ENCODE assay signal across 20 cellular contexts in genomic region chr22:17911887-17912286, GRCh38.
A peak's percentile ranks its signal among the peaks of the same experiment; 100 is the strongest.
DNase-seq lines count a peak whose midpoint lies in the region; ATAC-seq, FAIRE-seq and TF ChIP-seq lines count a peak whose summit lies in the region.
"Had no signal": no experiment of that assay in that cellular context is flagged by ENCODE, and none has a peak within 500 bp of the region (broad histone marks: within the 10 kb centered on the region; RNA-seq: fewer than 3 reads in every experiment).

No MANE protein-coding gene starts in this region.

- H3K79me2 ChIP-seq in astrocyte (ENCODE audit: insufficient read depth, low read length) (peaks cover 85% of the 10 kb centered on the region), PC-9 (ENCODE audit: low read depth) (peaks cover 4% of the 10 kb centered on the region; the same call in 1 of the 2 replicates)

- no peak overlapping the region for H3K4me3 ChIP-seq in BLaER1 treated with 17β-estradiol and CSF1 and Interleukin-3, amounts not matched to agents 10 nM and 100 nM
- H3K4me3 ChIP-seq in astrocyte (ENCODE audit: insufficient read depth, low read depth, low read length) (no peak overlapping the region), PC-9 (no peak overlapping the region)
- H3K4me3 ChIP-seq: ovary had no signal

- DNase-seq in astrocyte (ENCODE audit: low read depth), result no peak
- no peak for DNase-seq in mesothelial cell of epicardium (ENCODE audit: low spot score in 2 of 2, unreplicated experiment in 2 of 2)
- DNase-seq in stimulated activated naive B cell treated with anti-CD40 and anti-IgM and Interleukin-4, amounts not matched to agents 10 μg/mL and 1 μg/mL and 100 μg/mL, for 72 hours, result no peak
- no peak for DNase-seq in NCI-H2196 (lab: John Stamatoyannopoulos, UW; ENCODE audit: unreplicated experiment)
- DNase-seq in PC-9, result no peak
- DNase-seq: activated CD4-positive, alpha-beta memory T cell treated with anti-CD3 and anti-CD28 coated beads, Interleukin-2, amount 10 ng/mL, durations not matched to agents 7 days and 5 days; AML-193; cortex of kidney; KBM-7; kidney; NCI-H1092 treated with DMSO at 0.1 percent for 48 hours; NCI-H2171; ovary; stimulated activated naive CD4-positive, alpha-beta T cell treated with Interleukin-2 at 50 U/mL for 16 hours; T-helper 1 cell had no signal

- no peaks in the 10 kb centered on the region for H3K9me3 Mint-ChIP-seq in astrocyte (ENCODE audit: unreplicated experiment)
- H3K9me3 Mint-ChIP-seq in mesothelial cell of epicardium, result no peaks in the 10 kb centered on the region
- H3K9me3 Mint-ChIP-seq in stimulated activated naive B cell treated with anti-CD40 and anti-IgM and Interleukin-4, amounts not matched to agents 10 μg/mL and 1 μg/mL and 100 μg/mL, for 72 hours, result peaks cover 0 to 2% of the 10 kb centered on the region in 2 donors
- H3K9me3 Mint-ChIP-seq: activated CD4-positive, alpha-beta memory T cell treated with anti-CD3 and anti-CD28 coated beads, Interleukin-2, amount 10 ng/mL, durations not matched to agents 7 days and 5 days; activated T-helper 1 cell treated with anti-CD3 and anti-CD28 coated beads, Interleukin-12 subunit alpha, Interleukin-12 subunit beta, Interleukin-2, Interleukin-4 antibody, amounts not matched to agents 30 ng/mL and 10 ng/mL and 1 ng/mL, durations not matched to agents 14 hours and 24 hours and 36 hours had no signal

- peaks cover 42% of the 10 kb centered on the region for H3K4me1 Mint-ChIP-seq in astrocyte (ENCODE audit: low read depth, unreplicated experiment)
- peaks cover 44% of the 10 kb centered on the region for H3K4me1 Mint-ChIP-seq in mesothelial cell of epicardium
- H3K4me1 Mint-ChIP-seq in stimulated activated naive B cell treated with anti-CD40 and anti-IgM and Interleukin-4, amounts not matched to agents 10 μg/mL and 1 μg/mL and 100 μg/mL, for 72 hours, result peaks cover 28 to 62% of the 10 kb centered on the region in 2 donors
- H3K4me1 Mint-ChIP-seq: activated CD4-positive, alpha-beta memory T cell treated with anti-CD3 and anti-CD28 coated beads, Interleukin-2, amount 10 ng/mL, durations not matched to agents 7 days and 5 days had no signal

- no peak for TF ChIP-seq CTCF in astrocyte (IDR thresholded peaks at IDR 0.05; ENCODE audit: insufficient read depth, low read depth, low read length)
- TF ChIP-seq CTCF in mesothelial cell of epicardium (IDR thresholded peaks at IDR 0.05; ENCODE audit: unreplicated experiment), result no peak
- no peak for TF ChIP-seq CTCF in PC-9 (conservative IDR thresholded peaks at IDR 0.05)

- peaks cover 0 to 18% (median 5%) of the 10 kb centered on the region in 11 experiments; a peak in 12 of 22 replicates for H3K36me3 ChIP-seq in BLaER1 treated with 17β-estradiol and CSF1 and Interleukin-3, amounts not matched to agents 10 nM and 100 nM
- H3K36me3 ChIP-seq in astrocyte (ENCODE audit: insufficient read depth, low read length) (no peaks in the 10 kb centered on the region), PC-9 (ENCODE audit: low read depth) (no peaks in the 10 kb centered on the region)
- H3K36me3 ChIP-seq: ovary had no signal

- no peaks in the 10 kb centered on the region for H3K27me3 ChIP-seq in BLaER1 treated with 17β-estradiol and CSF1 and Interleukin-3, amounts not matched to agents 10 nM and 100 nM
- H3K27me3 ChIP-seq in astrocyte (ENCODE audit: insufficient read depth, low read length) (no peaks in the 10 kb centered on the region), PC-9 (ENCODE audit: insufficient read depth, low read depth) (no peaks in the 10 kb centered on the region)
- H3K27me3 ChIP-seq: ovary had no signal

- no peak for FAIRE-seq in astrocyte (lab: Jason Lieb, UNC)
- FAIRE-seq: kidney had no signal

- peak overlapping the region; percentile 45 to 74 (median 66); a peak in 16 of 22 replicates for H3K4me2 ChIP-seq in BLaER1 treated with 17β-estradiol and CSF1 and Interleukin-3, amounts not matched to agents 10 nM and 100 nM
- no peak overlapping the region for H3K4me2 ChIP-seq in astrocyte (ENCODE audit: low read length)
- no peak overlapping the region for H3K4me2 ChIP-seq in PC-9

- no peak overlapping the region for H3K27ac ChIP-seq in BLaER1 treated with 17β-estradiol and CSF1 and Interleukin-3, amounts not matched to agents 10 nM and 100 nM
- H3K27ac ChIP-seq in astrocyte (ENCODE audit: low read depth, low read length) (no peak overlapping the region), PC-9 (no peak overlapping the region)
- H3K27ac ChIP-seq: HL-60 had no signal

- H3K27me3 Mint-ChIP-seq in astrocyte (ENCODE audit: low read depth, unreplicated experiment), result no peaks in the 10 kb centered on the region
- H3K27me3 Mint-ChIP-seq in mesothelial cell of epicardium (ENCODE audit: low read depth), result no peaks in the 10 kb centered on the region
- no peaks in the 10 kb centered on the region for H3K27me3 Mint-ChIP-seq in stimulated activated naive B cell treated with anti-CD40 and anti-IgM and Interleukin-4, amounts not matched to agents 10 μg/mL and 1 μg/mL and 100 μg/mL, for 72 hours
- H3K27me3 Mint-ChIP-seq: activated CD4-positive, alpha-beta memory T cell treated with anti-CD3 and anti-CD28 coated beads, Interleukin-2, amount 10 ng/mL, durations not matched to agents 7 days and 5 days had no signal

- POLR2A ChIA-PET in PC-9 (lab: Charles Lee; ENCODE audit: unreplicated experiment), result interaction anchor here (0.7 kb wide), 1 partner anchor 324 kb away, joined by 13 read pairs; no protein-coding TSS in a partner anchor

- BruUV-seq in PC-9 (replicated peaks; lab: Mats Ljungman, UMichigan), result no TSS peak

- H3K9me3 ChIP-seq in BLaER1 treated with 17β-estradiol and CSF1 and Interleukin-3, amounts not matched to agents 10 nM and 100 nM (replicated peaks in 1 of 11), result peaks cover 0 to 6% (median 0%) of the 10 kb centered on the region in 11 experiments; a peak in 1 of 22 replicates
- H3K9me3 ChIP-seq in astrocyte (ENCODE audit: insufficient read depth, low read depth, low read length), result no peaks in the 10 kb centered on the region
- H3K9me3 ChIP-seq in PC-9 (ENCODE audit: insufficient read depth, low read depth), result no peaks in the 10 kb centered on the region
- H3K9me3 ChIP-seq: ovary had no signal

- H3K9me2 ChIP-seq in PC-9 (ENCODE audit: insufficient read depth), result no peaks in the 10 kb centered on the region

- H3F3A ChIP-seq in PC-9 (ENCODE audit: insufficient read depth, low read depth), result no peaks in the 10 kb centered on the region

- peaks cover 15 to 27% (median 20%) of the 10 kb centered on the region in 10 experiments for H3K4me1 ChIP-seq in BLaER1 treated with 17β-estradiol and CSF1 and Interleukin-3, amounts not matched to agents 10 nM and 100 nM
- H3K4me1 ChIP-seq in astrocyte (ENCODE audit: insufficient read depth, low read length) (peaks cover 26% of the 10 kb centered on the region), PC-9 (replicated peaks; ENCODE audit: insufficient read depth) (no peaks in the 10 kb centered on the region)

- H2AFZ ChIP-seq in astrocyte (ENCODE audit: low read depth, low read length) (no peak overlapping the region), PC-9 (no peak overlapping the region)

- intact Hi-C loops in PC-9 (cut with micrococcal nuclease; ENCODE audit: unreplicated experiment), result loop anchor here (10.0 kb wide), 1 partner anchor 53 kb away; no protein-coding TSS in a partner anchor

- no peak overlapping the region for H3K9ac ChIP-seq in BLaER1 treated with 17β-estradiol and CSF1 and Interleukin-3, amounts not matched to agents 10 nM and 100 nM
- H3K9ac ChIP-seq in astrocyte (ENCODE audit: low read length), result no peak overlapping the region

- H3K27ac Mint-ChIP-seq in astrocyte (ENCODE audit: unreplicated experiment), result peak overlapping the region; percentile 96
- H3K27ac Mint-ChIP-seq in mesothelial cell of epicardium, result peak overlapping the region; percentile 21
- H3K27ac Mint-ChIP-seq in stimulated activated naive B cell treated with anti-CD40 and anti-IgM and Interleukin-4, amounts not matched to agents 10 μg/mL and 1 μg/mL and 100 μg/mL, for 72 hours, result peak overlapping the region; percentile 72
- H3K27ac Mint-ChIP-seq: activated CD4-positive, alpha-beta memory T cell treated with anti-CD3 and anti-CD28 coated beads, Interleukin-2, amount 10 ng/mL, durations not matched to agents 7 days and 5 days; activated T-helper 1 cell treated with anti-CD3 and anti-CD28 coated beads, Interleukin-12 subunit alpha, Interleukin-12 subunit beta, Interleukin-2, Interleukin-4 antibody, amounts not matched to agents 30 ng/mL and 10 ng/mL and 1 ng/mL, durations not matched to agents 14 hours and 24 hours and 36 hours had no signal

- peaks cover 0 to 96% (median 65%) of the 10 kb centered on the region in 11 experiments; a peak in 18 of 22 replicates for H4K20me1 ChIP-seq in BLaER1 treated with 17β-estradiol and CSF1 and Interleukin-3, amounts not matched to agents 10 nM and 100 nM
- H4K20me1 ChIP-seq in astrocyte (ENCODE audit: insufficient read depth, low read length) (peaks cover 89% of the 10 kb centered on the region), PC-9 (ENCODE audit: insufficient read depth) (no peaks in the 10 kb centered on the region; the same call in 1 of the 2 replicates)

- no peak overlapping the region for H3K4me3 Mint-ChIP-seq in astrocyte (ENCODE audit: unreplicated experiment)
- H3K4me3 Mint-ChIP-seq in mesothelial cell of epicardium, result no peak overlapping the region
- no peak overlapping the region for H3K4me3 Mint-ChIP-seq in stimulated activated naive B cell treated with anti-CD40 and anti-IgM and Interleukin-4, amounts not matched to agents 10 μg/mL and 1 μg/mL and 100 μg/mL, for 72 hours
- H3K4me3 Mint-ChIP-seq: activated CD4-positive, alpha-beta memory T cell treated with anti-CD3 and anti-CD28 coated beads, Interleukin-2, amount 10 ng/mL, durations not matched to agents 7 days and 5 days; activated T-helper 1 cell treated with anti-CD3 and anti-CD28 coated beads, Interleukin-12 subunit alpha, Interleukin-12 subunit beta, Interleukin-2, Interleukin-4 antibody, amounts not matched to agents 30 ng/mL and 10 ng/mL and 1 ng/mL, durations not matched to agents 14 hours and 24 hours and 36 hours had no signal

- CTCF ChIA-PET in PC-9 (lab: Charles Lee), result no interaction called here

- H3K36me3 Mint-ChIP-seq in astrocyte (ENCODE audit: low read depth, unreplicated experiment) (peaks cover 10% of the 10 kb centered on the region), mesothelial cell of epicardium (peaks cover 2% of the 10 kb centered on the region)
- peaks cover 12 to 19% of the 10 kb centered on the region in 2 donors for H3K36me3 Mint-ChIP-seq in stimulated activated naive B cell treated with anti-CD40 and anti-IgM and Interleukin-4, amounts not matched to agents 10 μg/mL and 1 μg/mL and 100 μg/mL, for 72 hours

- no peak for ATAC-seq in stimulated activated naive B cell treated with anti-CD40 and anti-IgM and Interleukin-4, amounts not matched to agents 10 μg/mL and 1 μg/mL and 100 μg/mL, for 72 hours (replicated peaks)
- ATAC-seq in HG03280 (IDR thresholded peaks at IDR 0.05; ENCODE audit: unreplicated experiment) (no peak), GM19455 (IDR thresholded peaks at IDR 0.05; ENCODE audit: unreplicated experiment) (no peak)

Comparison
In these comparisons a context has a peak if more than half of its experiments do, and no peak if none do; other contexts are left out.
1. H3K4me2 ChIP-seq: peak in BLaER1 treated with 17β-estradiol and CSF1 and Interleukin-3, amounts not matched to agents 10 nM and 100 nM (11 of 11); none in astrocyte (single experiment) and PC-9 (single experiment).
2. H3K27ac Mint-ChIP-seq: peak in every context shown above with its lines; median percentile 96 in astrocyte; 72 in stimulated activated naive B cell treated with anti-CD40 and anti-IgM and Interleukin-4, amounts not matched to agents 10 μg/mL and 1 μg/mL and 100 μg/mL, for 72 hours; 21 in mesothelial cell of epicardium.